In the genomic region with DNA sequence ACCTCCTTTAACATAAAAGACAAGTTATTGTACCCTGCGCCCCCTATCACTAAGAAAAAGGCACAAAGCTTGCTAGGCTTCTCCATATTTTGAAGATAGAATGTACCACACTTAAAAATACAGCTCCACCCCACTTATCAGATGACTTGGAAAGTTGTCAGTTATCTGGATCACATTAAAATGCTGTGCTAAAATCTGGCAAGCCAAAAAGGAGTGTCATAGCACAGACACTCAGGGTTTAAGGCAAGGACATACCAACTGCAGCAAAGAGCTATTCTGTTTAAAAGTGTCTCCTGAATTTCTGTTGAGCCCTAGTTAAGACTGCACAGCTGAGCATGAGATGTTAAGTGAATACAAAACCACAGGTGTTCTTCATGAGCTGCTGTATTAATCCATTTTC, we compare ENCODE assay signal across 19 cellular contexts.
DNase-seq lines count a peak whose midpoint lies in the region; ATAC-seq and TF ChIP-seq lines count a peak whose summit lies in the region.
"Had no signal": no experiment of that assay in that cellular context is flagged by ENCODE, and none has a peak within 500 bp of the region (broad histone marks: within the 10 kb centered on the region; RNA-seq: fewer than 3 reads in every experiment).

No MANE protein-coding gene starts in this region.

- H3K27ac ChIP-seq in OCI-LY3 (ENCODE audit: low read length) = no peak overlapping the region
- H3K27ac ChIP-seq: RWPE1 had no signal

- no peaks in the 10 kb centered on the region for H3K36me3 ChIP-seq in OCI-LY3 (replicated peaks; ENCODE audit: low read depth, low read length)

- H3K9ac ChIP-seq in OCI-LY3 (ENCODE audit: low read length) = no peak overlapping the region

- no peak overlapping the region for H3K4me2 ChIP-seq in OCI-LY3 (ENCODE audit: low read length)

- no peak overlapping the region for H2AFZ ChIP-seq in OCI-LY3 (ENCODE audit: low read depth, low read length)

- intact Hi-C loops in sciatic nerve (cut with DNase I) = no loop called here

- no peaks in the 10 kb centered on the region for H3K27me3 ChIP-seq in OCI-LY3 (ENCODE audit: low read depth, low read length)

- H4K20me1 ChIP-seq in OCI-LY3 (ENCODE audit: insufficient read depth, low read length) = no peaks in the 10 kb centered on the region

- peak; percentile 14 for DNase-seq in AG20443 (ENCODE audit: low spot score)
- DNase-seq in fibroblast of mammary gland (ENCODE audit: low read depth) = peak; percentile 37
- DNase-seq in sciatic nerve (ENCODE audit: low spot score) = no peak
- no peak for DNase-seq in NCI-H1930 (lab: John Stamatoyannopoulos, UW)
- DNase-seq: C1 segment of cervical spinal cord, DMS79, GOT3, KG1, NCI-H1694 treated with DMSO at 0.1 percent for 48 hours, NCI-H2107, NCI-H2227 treated with DMSO at 0.1 percent for 48 hours, NCI-H510A treated with DMSO at 0.1 percent for 48 hours, NCI-H774, OCI-M1, SIG-M5 had no signal

- TF ChIP-seq CTCF in OCI-LY3 (IDR thresholded peaks at IDR 0.05; ENCODE audit: low read depth, low read length) = 0 out of 2 replicates have a peak, but pooled peaks have one; percentile 12
- TF ChIP-seq CTCF in fibroblast of mammary gland (conservative IDR thresholded peaks at IDR 0.05; ENCODE audit: control insufficient read depth, insufficient read depth, low read depth, low read length) = no peak

- H3K79me2 ChIP-seq in OCI-LY3 (ENCODE audit: low read length) = no peaks in the 10 kb centered on the region

- no peaks in the 10 kb centered on the region for H3K4me1 ChIP-seq in OCI-LY3 (ENCODE audit: low read length)

- no peak overlapping the region for H3K4me3 ChIP-seq in OCI-LY3 (ENCODE audit: low read length)
- no peak overlapping the region for H3K4me3 ChIP-seq in fibroblast of mammary gland (ENCODE audit: control insufficient read depth, low read depth, low read length)

- ATAC-seq in sciatic nerve = peak; percentile 51
- no peak for ATAC-seq in GM19452 (IDR thresholded peaks at IDR 0.05; ENCODE audit: unreplicated experiment)
- no peak for ATAC-seq in HG02678 (IDR thresholded peaks at IDR 0.05; ENCODE audit: unreplicated experiment)

- H3K9me3 ChIP-seq in OCI-LY3 (ENCODE audit: insufficient read depth, low read length) = no peaks in the 10 kb centered on the region

Comparison
In these comparisons a context has a peak if more than half of its experiments do, and no peak if none do; other contexts are left out.
1. DNase-seq: peak in AG20443 (single experiment) and fibroblast of mammary gland (single experiment); none in sciatic nerve (single experiment) and NCI-H1930 (0 of 2).